Comparison of ENCODE assay signal across 12 cellular contexts in the genomic region with DNA sequence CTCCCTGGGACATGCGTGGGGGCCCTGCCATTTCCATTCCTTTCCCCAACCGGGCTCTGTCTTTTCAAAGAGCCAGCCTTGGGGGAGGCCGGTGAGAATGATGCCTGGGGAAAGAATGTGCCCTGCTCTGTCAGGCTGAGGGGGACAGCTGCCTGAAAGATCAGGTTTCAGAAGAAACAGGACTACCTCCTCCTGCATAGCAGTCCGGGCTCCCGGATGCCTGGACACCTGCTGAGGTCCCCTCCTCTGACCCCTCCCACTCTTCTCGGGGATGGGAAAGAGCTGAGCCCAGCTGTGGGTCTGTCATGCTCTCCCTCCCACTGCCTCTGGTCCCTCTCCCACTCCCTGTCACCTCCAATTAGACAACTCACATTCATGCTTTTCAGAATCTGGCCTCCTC. TPM values are rescaled to one million over a fixed set of nuclear protein-coding genes. Genes with fewer than 3 reads are reported as not detected.
A peak's percentile ranks its signal among the peaks of the same experiment; 100 is the strongest.
DNase-seq lines count a peak whose midpoint lies in the region; ATAC-seq and TF ChIP-seq lines count a peak whose summit lies in the region.
"Had no signal": no experiment of that assay in that cellular context is flagged by ENCODE, and none has a peak within 500 bp of the region (broad histone marks: within the 10 kb centered on the region; RNA-seq: fewer than 3 reads in every experiment).

No MANE protein-coding gene starts in this region.

- H3K9me3 Mint-ChIP-seq in nephron progenitor cell: no peaks in the 10 kb centered on the region
- H3K9me3 Mint-ChIP-seq: activated CD4-positive, alpha-beta T cell treated with anti-CD3 and anti-CD28 coated beads, Interleukin-2, amount 10 ng/mL, durations not matched to agents 7 days and 5 days; T-helper 1 cell treated with Interleukin-12 subunit alpha and Interleukin-12 subunit beta and Interleukin-4 antibody, amounts not matched to agents 30 μg/mL and 1 μg/mL, for 36 hours had no signal

- H3K4me3 Mint-ChIP-seq in nephron progenitor cell: peak overlapping the region; percentile 30
- H3K4me3 Mint-ChIP-seq: activated CD4-positive, alpha-beta T cell treated with anti-CD3 and anti-CD28 coated beads, Interleukin-2, amount 10 ng/mL, durations not matched to agents 7 days and 5 days; T-helper 1 cell treated with Interleukin-12 subunit alpha and Interleukin-12 subunit beta and Interleukin-4 antibody, amounts not matched to agents 30 μg/mL and 1 μg/mL, for 36 hours had no signal

- H3K4me1 ChIP-seq in SJCRH30: peaks cover 56% of the 10 kb centered on the region
- H3K4me1 ChIP-seq: prostate gland had no signal

- DNase-seq in NCI-H1417 (lab: John Stamatoyannopoulos, UW) (peak; percentile 49 to 75 (median 54)), NCI-H1417 treated with DMSO at 0.1 percent for 48 hours (lab: John Stamatoyannopoulos, UW) (no peak), NCI-H146 (lab: John Stamatoyannopoulos, UW) (peak; percentile 85), SJCRH30 (peak; percentile 94 to 95), nephron progenitor cell (peak; percentile 68), hippocampal formation (lab: John Stamatoyannopoulos, UW) (no peak)
- no peak for DNase-seq in activated CD8-positive, alpha-beta memory T cell treated with anti-CD3 and anti-CD28 coated beads, Interleukin-2, amount 50 U/mL, for 48 hours
- DNase-seq: activated CD4-positive, alpha-beta T cell treated with anti-CD3 and anti-CD28 coated beads, Interleukin-2, amount 10 ng/mL, durations not matched to agents 7 days and 5 days had no signal

- H3K27ac Mint-ChIP-seq in nephron progenitor cell: no peak overlapping the region
- H3K27ac Mint-ChIP-seq: activated CD4-positive, alpha-beta T cell treated with anti-CD3 and anti-CD28 coated beads, Interleukin-2, amount 10 ng/mL, durations not matched to agents 7 days and 5 days; T-helper 1 cell treated with Interleukin-12 subunit alpha and Interleukin-12 subunit beta and Interleukin-4 antibody, amounts not matched to agents 30 μg/mL and 1 μg/mL, for 36 hours had no signal

- no peak overlapping the region for H3K4me3 ChIP-seq in SJCRH30
- H3K4me3 ChIP-seq: prostate gland had no signal

- no peak for ATAC-seq in HG03354 (IDR thresholded peaks at IDR 0.05; ENCODE audit: poor library complexity, severe bottlenecking, unreplicated experiment)
- ATAC-seq: Panc1 had no signal

- H3K27me3 ChIP-seq in SJCRH30: no peaks in the 10 kb centered on the region

- no peak for TF ChIP-seq CTCF in nephron progenitor cell (IDR thresholded peaks at IDR 0.05)

- peak overlapping the region; percentile 100 for H3K27ac ChIP-seq in SJCRH30
- H3K27ac ChIP-seq: prostate gland had no signal

- peaks cover 10% of the 10 kb centered on the region for H3K27me3 Mint-ChIP-seq in nephron progenitor cell (ENCODE audit: low read depth, poor library complexity)
- H3K27me3 Mint-ChIP-seq: activated CD4-positive, alpha-beta T cell treated with anti-CD3 and anti-CD28 coated beads, Interleukin-2, amount 10 ng/mL, durations not matched to agents 7 days and 5 days had no signal

- H3K36me3 Mint-ChIP-seq in nephron progenitor cell (ENCODE audit: low read depth): no peaks in the 10 kb centered on the region

- peaks cover 81% of the 10 kb centered on the region for H3K4me1 Mint-ChIP-seq in nephron progenitor cell
- H3K4me1 Mint-ChIP-seq: activated CD4-positive, alpha-beta T cell treated with anti-CD3 and anti-CD28 coated beads, Interleukin-2, amount 10 ng/mL, durations not matched to agents 7 days and 5 days had no signal

- H3K36me3 ChIP-seq in SJCRH30: no peaks in the 10 kb centered on the region
- H3K36me3 ChIP-seq: prostate gland had no signal

- H3K9me3 ChIP-seq in SJCRH30 (replicated peaks): no peaks in the 10 kb centered on the region
- H3K9me3 ChIP-seq: prostate gland had no signal

RNA-seq across cellular contexts. Expression of a gene that starts 41.8 kb away (rescaled TPM):
- total RNA-seq in SJCRH30 (2014; rRNA removed; shearing (Covaris generic)): 59.6 and 76.1 TPM in 2 replicates

Comparison
In these comparisons a context has a peak if more than half of its experiments do, and no peak if none do; other contexts are left out.
1. DNase-seq: peak in NCI-H1417 (3 of 3), NCI-H146 (single experiment), SJCRH30 (2 of 2) and nephron progenitor cell (single experiment); none in NCI-H1417 treated with DMSO at 0.1 percent for 48 hours (single experiment), hippocampal formation (0 of 2) and activated CD8-positive, alpha-beta memory T cell treated with anti-CD3 and anti-CD28 coated beads, Interleukin-2, amount 50 U/mL, for 48 hours (single experiment).